8 cellular contexts compared by ENCODE assay signal in genomic region chr10:3043512-3044368, GRCh38. TPM values are rescaled to one million over a fixed set of nuclear protein-coding genes. Genes with fewer than 3 reads are reported as not detected.
DNase-seq lines count a peak whose midpoint lies in the region; ATAC-seq and TF ChIP-seq lines count a peak whose summit lies in the region.

No MANE protein-coding gene starts in this region.

- peaks cover 7% of the 10 kb centered on the region for H3K4me1 Mint-ChIP-seq in endodermal cell

- no peaks in the 10 kb centered on the region for H3K4me1 ChIP-seq in endodermal cell (ENCODE audit: control insufficient read depth, insufficient read depth, low read length)
- peaks cover 26% of the 10 kb centered on the region for H3K4me1 ChIP-seq in mesenchymal stem cell (ENCODE audit: control insufficient read depth, insufficient read depth, low read depth, low read length)

- H3K27me3 ChIP-seq in endodermal cell (ENCODE audit: control insufficient read depth, insufficient read depth, low read length, poor library complexity, severe bottlenecking) (no peaks in the 10 kb centered on the region), mesenchymal stem cell (ENCODE audit: control insufficient read depth in 1 of 2, insufficient read depth in 1 of 2, low read length in 2 of 2) (peaks cover 0 to 11% of the 10 kb centered on the region in 2 experiments)

- peak overlapping the region; percentile 57 for H2AK5ac ChIP-seq in mesenchymal stem cell (ENCODE audit: low read length, severe bottlenecking)

- ATAC-seq in GM18520 (IDR thresholded peaks at IDR 0.05; ENCODE audit: unreplicated experiment) (peak; percentile 79), HG03135 (IDR thresholded peaks at IDR 0.05; ENCODE audit: unreplicated experiment) (peak; percentile 83)

- H3K4ac ChIP-seq in mesenchymal stem cell (ENCODE audit: low read depth in 1 of 2, low read length in 2 of 2) = peak overlapping the region in 1 of 2 experiments; percentile 80

- H3K27ac ChIP-seq in endodermal cell (ENCODE audit: low read depth, low read length) = no peak overlapping the region
- no peak overlapping the region for H3K27ac ChIP-seq in mesenchymal stem cell (ENCODE audit: low read length, poor library complexity, severe bottlenecking)

- peak overlapping the region; percentile 10 for H4K8ac ChIP-seq in mesenchymal stem cell (ENCODE audit: low read length)

- H3K36me3 ChIP-seq in endodermal cell (ENCODE audit: control insufficient read depth, insufficient read depth, low read length) (no peaks in the 10 kb centered on the region), mesenchymal stem cell (ENCODE audit: control insufficient read depth in 1 of 2, insufficient read depth in 2 of 2, low read depth in 1 of 2, low read length in 2 of 2) (no peaks in the 10 kb centered on the region)

- no peak overlapping the region for H2BK120ac ChIP-seq in mesenchymal stem cell (ENCODE audit: low read depth, low read length)

- H3K4me2 ChIP-seq in mesenchymal stem cell (ENCODE audit: low read length, poor library complexity, severe bottlenecking) = no peak overlapping the region

- no peak overlapping the region for H2BK12ac ChIP-seq in mesenchymal stem cell (ENCODE audit: low read length in 2 of 2)

- no peak overlapping the region for H3K23ac ChIP-seq in mesenchymal stem cell (ENCODE audit: low read length in 2 of 2)

- no peaks in the 10 kb centered on the region for H3K27me3 Mint-ChIP-seq in endodermal cell (ENCODE audit: insufficient read depth)

- no peak overlapping the region for H3K14ac ChIP-seq in mesenchymal stem cell (ENCODE audit: low read length in 2 of 2)

- H3K9me3 Mint-ChIP-seq in endodermal cell = peaks cover 17% of the 10 kb centered on the region

- WGBS in endodermal cell (ENCODE audit: insufficient coverage in 1 of 2, insufficient read length in 1 of 2), 2 experiments = 33 to 65% methylated on average over 6 to 16 of the region's 16 CpGs
- WGBS in mesenchymal stem cell = 23% methylated on average over 10 of the region's 16 CpGs

- no peak overlapping the region for H3K27ac Mint-ChIP-seq in endodermal cell

- H3K18ac ChIP-seq in mesenchymal stem cell (ENCODE audit: low read depth in 1 of 2, low read length in 2 of 2) = no peak overlapping the region

- H2AFZ ChIP-seq in mesenchymal stem cell (ENCODE audit: low read depth, low read length) = no peak overlapping the region

- H3K9ac ChIP-seq in endodermal cell (ENCODE audit: extremely low read depth, low read length, poor library complexity, severe bottlenecking) (no peak overlapping the region), mesenchymal stem cell (ENCODE audit: low read length) (peak overlapping the region; percentile 62)

- peak; percentile 94 for TF ChIP-seq CTCF in endodermal cell (conservative IDR thresholded peaks at IDR 0.05)

- no peaks in the 10 kb centered on the region for H3K79me1 ChIP-seq in mesenchymal stem cell (replicated peaks; ENCODE audit: low read length, poor library complexity, severe bottlenecking)

- H3K36me3 Mint-ChIP-seq in endodermal cell (ENCODE audit: low read depth) = no peaks in the 10 kb centered on the region

- H3K4me3 ChIP-seq in endodermal cell (ENCODE audit: low read length) = no peak overlapping the region
- H3K4me3 ChIP-seq in mesenchymal stem cell (ENCODE audit: insufficient read depth in 1 of 2, low read depth in 1 of 2, low read length in 2 of 2) = peak overlapping the region in 1 of 2 experiments; percentile 31

- no peak overlapping the region for H4K91ac ChIP-seq in mesenchymal stem cell (ENCODE audit: low read length)

- DNase-seq in AG20443 (ENCODE audit: low spot score) (peak; percentile 82), NCI-H2227 treated with DMSO at 0.1 percent for 48 hours (lab: John Stamatoyannopoulos, UW) (peak; percentile 16), endodermal cell (peak; percentile 89), mesenchymal stem cell (peak; percentile 84), stromal cell of bone marrow (ENCODE audit: low read depth) (peak; percentile 63)
- peak; percentile 44 for DNase-seq in activated CD4-positive, alpha-beta T cell treated with anti-CD3 and anti-CD28 coated beads, Interleukin-2, amount 50 U/mL, for 1 hour

- no peak overlapping the region for H3K4me3 Mint-ChIP-seq in endodermal cell

- H2BK15ac ChIP-seq in mesenchymal stem cell (ENCODE audit: low read depth, poor library complexity, severe bottlenecking) = no peak overlapping the region

- no peaks in the 10 kb centered on the region for H3K9me3 ChIP-seq in endodermal cell (ENCODE audit: control insufficient read depth, low read length)
- H3K9me3 ChIP-seq in mesenchymal stem cell (ENCODE audit: control insufficient read depth, low read length) = peaks cover 2% of the 10 kb centered on the region

- no peak overlapping the region for H2BK5ac ChIP-seq in mesenchymal stem cell (ENCODE audit: low read depth, low read length, poor library complexity, severe bottlenecking)

RNA-seq across cellular contexts. Expression of gene PFKP, which starts 23.6 kb away (rescaled TPM):
- 10 to 100 TPM; 58.0 to 82.3 TPM for total RNA-seq in endodermal cell
- polyA plus RNA-seq in endodermal cell (2013, experiment 1 of 2) = 42.3 TPM
- 39.7 TPM for polyA plus RNA-seq in endodermal cell (2013, experiment 2 of 2)
- polyA plus RNA-seq in mesenchymal stem cell (2013, experiment 1 of 2) = 57.2 TPM
- polyA plus RNA-seq in mesenchymal stem cell (2013, experiment 2 of 2) = 54.3 TPM

Comparison
In these comparisons a context has a peak if more than half of its experiments do, and no peak if none do; other contexts are left out.
1. DNase-seq: peak in every context shown above with its lines; median percentile 89 in endodermal cell; 84 in mesenchymal stem cell; 82 in AG20443; 63 in stromal cell of bone marrow; 44 in activated CD4-positive, alpha-beta T cell treated with anti-CD3 and anti-CD28 coated beads, Interleukin-2, amount 50 U/mL, for 1 hour; 16 in NCI-H2227 treated with DMSO at 0.1 percent for 48 hours.